ENCODE assay signal across 8 cellular contexts in the genomic region with DNA sequence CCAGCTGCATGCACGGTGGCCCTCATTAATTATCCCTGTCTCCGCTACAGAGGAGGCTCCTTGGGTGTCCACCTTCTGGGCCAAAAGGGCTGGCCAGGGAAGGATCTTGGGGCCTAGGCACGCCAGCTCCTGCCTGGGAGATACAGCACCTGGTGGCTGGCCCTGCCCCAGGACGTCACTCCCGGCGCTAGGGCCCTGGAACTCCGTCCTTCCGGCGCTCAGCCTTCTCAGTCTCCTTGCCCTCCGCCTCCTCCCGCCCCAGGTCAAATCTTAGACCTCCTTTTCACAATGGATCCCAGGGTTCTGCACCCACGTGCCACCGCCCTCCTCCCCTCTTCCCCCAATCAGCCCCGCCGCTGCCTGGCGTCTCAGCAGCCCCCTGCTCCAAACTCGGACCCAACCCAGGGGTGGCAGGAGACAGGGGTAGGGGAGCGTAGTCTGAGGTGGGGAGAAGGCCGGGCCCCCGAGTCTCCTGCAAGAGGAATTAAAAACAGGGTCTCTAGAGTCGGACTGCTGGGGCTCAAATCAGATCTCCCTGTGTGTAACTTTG. TPM values are rescaled to one million over a fixed set of nuclear protein-coding genes. Genes with fewer than 3 reads are reported as not detected.
DNase-seq lines count a peak whose midpoint lies in the region; ATAC-seq and TF ChIP-seq lines count a peak whose summit lies in the region.

No MANE protein-coding gene starts in this region.

- H3K9me3 ChIP-seq in neuron (ENCODE audit: low read length) = no peaks in the 10 kb centered on the region
- no peaks in the 10 kb centered on the region for H3K9me3 ChIP-seq in thyroid gland

- H3K4me3 ChIP-seq in neuron (ENCODE audit: low read length) (peak overlapping the region; percentile 69), thyroid gland (replicated peaks in 1 of 3) (peak overlapping the region; percentile 47 to 95 (median 94))

- peak overlapping the region; percentile 76 to 95 (median 88) for H3K27ac ChIP-seq in thyroid gland

- H3K4me1 ChIP-seq in neuron (ENCODE audit: insufficient read depth, low read length) = peaks cover 30% of the 10 kb centered on the region
- peaks cover 41 to 61% of the 10 kb centered on the region in 2 donors for H3K4me1 ChIP-seq in thyroid gland

- WGBS in thyroid gland, 2 donors = 0 to 2% methylated on average over 18 to 21 of the region's 21 CpGs

- ATAC-seq in GM18517 (IDR thresholded peaks at IDR 0.05; ENCODE audit: unreplicated experiment) (peak; percentile 33), HG03103 (IDR thresholded peaks at IDR 0.05; ENCODE audit: low read depth, unreplicated experiment) (peak; percentile 36)

- peak overlapping the region; percentile 76 for H2AFZ ChIP-seq in neuron (ENCODE audit: low read depth, low read length)

- TF ChIP-seq CTCF in thyroid gland (IDR thresholded peaks at IDR 0.05) = peak in 1 of 6 experiments; percentile 22

- DNase-seq in AG08395 (ENCODE audit: low spot score) (peak; percentile 69), foreskin melanocyte (peak; percentile 68), thyroid gland (peak; percentile 85 to 87)
- peak; percentile 14 for DNase-seq in activated gamma-delta T cell treated with anti-CD3 and anti-CD28 coated beads, Interleukin-2, amount 50 U/mL, for 16 hours (ENCODE audit: low read depth)

- TF ChIP-seq POLR2A in thyroid gland (IDR thresholded peaks at IDR 0.05) = peak in 1 of 2 donors; percentile 59

- H3K27me3 ChIP-seq in neuron (ENCODE audit: insufficient read depth, low read length) (no peaks in the 10 kb centered on the region), thyroid gland (no peaks in the 10 kb centered on the region)

- intact Hi-C loops in thyroid gland (cut with DNase I) = no loop called here

- H3K36me3 ChIP-seq in neuron (ENCODE audit: insufficient read depth, low read length) (no peaks in the 10 kb centered on the region), thyroid gland (no peaks in the 10 kb centered on the region)

TF ChIP-seq in PFSK-1, 5 proteins besides CTCF, POLR2A, EP300 and RAD21:
- TF ChIP-seq FOXP2 (optimal IDR thresholded peaks at IDR 0.05; ENCODE audit: borderline replicate concordance, extremely low read depth, extremely low read length, insufficient read depth) = peak; percentile 24
- TF ChIP-seq POLR2AphosphoS5 (IDR thresholded peaks at IDR 0.05; ENCODE audit: low read depth, low read length) = no peak

RNA-seq across cellular contexts. Expression of a gene that starts 0.9 kb away (rescaled TPM):
- polyA plus RNA-seq in PFSK-1 (2012; ENCODE audit: insufficient read length, low read depth) = 559 TPM
- total RNA-seq in thyroid gland = 100 to 1,000 TPM; 468 to 962 (median 800) TPM

Comparison
In these comparisons a context has a peak if more than half of its experiments do, and no peak if none do; other contexts are left out.
1. Peak in every context shown above with its lines: DNase-seq, ATAC-seq, H3K4me3 ChIP-seq and H3K27ac ChIP-seq.
2. DNase-seq: peak in every context shown above with its lines; median percentile 86 in thyroid gland; 69 in AG08395; 68 in foreskin melanocyte; 14 in activated gamma-delta T cell treated with anti-CD3 and anti-CD28 coated beads, Interleukin-2, amount 50 U/mL, for 16 hours.